In the genomic region with DNA sequence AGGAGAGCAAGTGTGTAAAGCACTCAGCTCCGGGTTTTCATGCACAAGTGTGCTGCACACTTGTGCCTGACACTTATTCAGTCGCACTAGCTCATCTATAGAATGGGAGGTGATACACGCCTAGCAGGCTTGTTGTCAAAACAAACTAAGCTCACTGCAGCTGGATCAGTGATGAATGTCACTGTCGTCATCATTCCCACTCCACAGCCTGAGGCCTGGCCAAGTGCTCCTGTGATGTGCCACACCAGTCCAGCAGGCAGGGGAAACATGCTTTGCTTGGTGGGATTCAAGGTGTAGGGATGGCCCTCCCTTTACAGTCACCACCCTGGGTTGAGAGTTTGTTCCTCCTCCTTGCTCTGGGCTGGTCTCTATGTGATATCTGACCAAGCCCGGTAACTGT, we compare ENCODE assay signal across 14 cellular contexts.
"Had no signal": no experiment of that assay in that cellular context is flagged by ENCODE, and none has a peak within 500 bp of the region (broad histone marks: within the 10 kb centered on the region; RNA-seq: fewer than 3 reads in every experiment).

No MANE protein-coding gene starts in this region.

- FAIRE-seq: keratinocyte had no signal

- H3K9me3 ChIP-seq: gastroesophageal sphincter, ovary, upper lobe of left lung had no signal

- H3K27me3 ChIP-seq: brain microvascular endothelial cell, gastroesophageal sphincter, hepatocyte, ovary, upper lobe of left lung had no signal

- H3K27ac ChIP-seq: brain microvascular endothelial cell, gastroesophageal sphincter, hepatocyte, ovary, upper lobe of left lung had no signal

- ATAC-seq: activated T-helper 17 cell treated with anti-CD3 and anti-CD28 coated beads, Interleukin-2, amount 50 U/mL, for 72 hours; gastroesophageal sphincter; stimulated activated memory B cell treated with anti-CD40 and anti-IgM and Interleukin-4, amounts not matched to agents 10 μg/mL and 1 μg/mL and 100 μg/mL, for 72 hours had no signal

- H3K36me3 ChIP-seq: ovary had no signal

- H2AFZ ChIP-seq: hepatocyte had no signal

- H3K4me2 ChIP-seq: hepatocyte had no signal

- DNase-seq: activated CD4-positive, alpha-beta T cell treated with anti-CD3 and anti-CD28 coated beads for 1 hour; activated CD4-positive, alpha-beta T cell treated with anti-CD3 and anti-CD28 coated beads, Interleukin-2, amount 50 U/mL, for 48 hours; activated naive CD4-positive, alpha-beta T cell treated with Interleukin-2 at 50 U/mL for 16 hours; brain microvascular endothelial cell; dermis blood vessel endothelial cell; erythroblast; ovary; stimulated activated CD4-positive, alpha-beta T cell treated with anti-CD3 and anti-CD28 coated beads, Interleukin-2, amount 100 ng/mL, for 48 hours; upper lobe of left lung had no signal

- H3K4me3 ChIP-seq: gastroesophageal sphincter, hepatocyte, ovary, upper lobe of left lung had no signal
